ENCODE assay signal across 1 cellular context in the genomic region with DNA sequence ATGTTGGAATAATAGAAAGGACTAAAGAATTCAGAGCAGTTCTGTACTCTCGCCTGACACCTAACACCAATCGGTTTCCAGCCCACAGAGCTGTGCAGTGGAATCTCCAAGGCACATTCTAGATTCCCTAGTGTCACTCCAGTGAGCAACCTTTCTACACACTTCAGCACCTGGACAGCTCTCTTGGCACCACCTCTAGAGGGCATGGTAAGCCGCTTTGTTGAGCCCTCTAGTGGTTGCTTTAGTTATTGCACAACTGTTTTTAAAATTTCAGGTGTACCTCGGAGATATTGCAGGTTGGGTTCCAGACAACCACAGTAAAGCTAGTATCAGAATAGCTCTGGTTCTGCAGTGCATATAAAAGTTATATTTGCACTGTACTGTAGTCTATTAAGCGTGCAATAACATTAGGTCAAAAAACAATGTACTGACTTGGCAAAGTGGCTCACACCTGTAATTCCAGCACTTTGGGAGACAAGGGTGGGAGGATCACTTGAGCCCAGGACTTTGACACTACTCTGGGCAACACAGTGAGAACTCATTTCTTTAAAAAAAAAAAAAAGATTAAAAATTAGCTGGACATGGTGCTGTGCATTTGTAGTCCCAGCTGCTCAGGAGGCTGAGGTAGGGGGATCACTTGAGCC.
A peak's percentile ranks its signal among the peaks of the same experiment; 100 is the strongest.
TF ChIP-seq lines count a peak whose summit lies in the region.

No MANE protein-coding gene starts in this region.

TF ChIP-seq in HepG2, 621 proteins besides CTCF, POLR2A, EP300 and RAD21 (continued from another document and continues in another):
- TF ChIP-seq, protein P1, sequence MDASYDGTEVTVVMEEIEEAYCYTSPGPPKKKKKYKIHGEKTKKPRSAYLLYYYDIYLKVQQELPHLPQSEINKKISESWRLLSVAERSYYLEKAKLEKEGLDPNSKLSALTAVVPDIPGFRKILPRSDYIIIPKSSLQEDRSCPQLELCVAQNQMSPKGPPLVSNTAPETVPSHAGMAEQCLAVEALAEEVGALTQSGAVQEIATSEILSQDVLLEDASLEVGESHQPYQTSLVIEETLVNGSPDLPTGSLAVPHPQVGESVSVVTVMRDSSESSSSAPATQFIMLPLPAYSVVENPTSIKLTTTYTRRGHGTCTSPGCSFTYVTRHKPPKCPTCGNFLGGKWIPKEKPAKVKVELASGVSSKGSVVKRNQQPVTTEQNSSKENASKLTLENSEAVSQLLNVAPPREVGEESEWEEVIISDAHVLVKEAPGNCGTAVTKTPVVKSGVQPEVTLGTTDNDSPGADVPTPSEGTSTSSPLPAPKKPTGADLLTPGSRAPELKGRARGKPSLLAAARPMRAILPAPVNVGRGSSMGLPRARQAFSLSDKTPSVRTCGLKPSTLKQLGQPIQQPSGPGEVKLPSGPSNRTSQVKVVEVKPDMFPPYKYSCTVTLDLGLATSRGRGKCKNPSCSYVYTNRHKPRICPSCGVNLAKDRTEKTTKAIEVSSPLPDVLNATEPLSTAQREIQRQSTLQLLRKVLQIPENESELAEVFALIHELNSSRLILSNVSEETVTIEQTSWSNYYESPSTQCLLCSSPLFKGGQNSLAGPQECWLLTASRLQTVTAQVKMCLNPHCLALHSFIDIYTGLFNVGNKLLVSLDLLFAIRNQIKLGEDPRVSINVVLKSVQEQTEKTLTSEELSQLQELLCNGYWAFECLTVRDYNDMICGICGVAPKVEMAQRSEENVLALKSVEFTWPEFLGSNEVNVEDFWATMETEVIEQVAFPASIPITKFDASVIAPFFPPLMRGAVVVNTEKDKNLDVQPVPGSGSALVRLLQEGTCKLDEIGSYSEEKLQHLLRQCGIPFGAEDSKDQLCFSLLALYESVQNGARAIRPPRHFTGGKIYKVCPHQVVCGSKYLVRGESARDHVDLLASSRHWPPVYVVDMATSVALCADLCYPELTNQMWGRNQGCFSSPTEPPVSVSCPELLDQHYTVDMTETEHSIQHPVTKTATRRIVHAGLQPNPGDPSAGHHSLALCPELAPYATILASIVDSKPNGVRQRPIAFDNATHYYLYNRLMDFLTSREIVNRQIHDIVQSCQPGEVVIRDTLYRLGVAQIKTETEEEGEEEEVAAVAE (CRISPR knock-in tag; IDR thresholded peaks at IDR 0.05; ENCODE audit: borderline replicate concordance): peak; percentile 96
- TF ChIP-seq, protein P2, sequence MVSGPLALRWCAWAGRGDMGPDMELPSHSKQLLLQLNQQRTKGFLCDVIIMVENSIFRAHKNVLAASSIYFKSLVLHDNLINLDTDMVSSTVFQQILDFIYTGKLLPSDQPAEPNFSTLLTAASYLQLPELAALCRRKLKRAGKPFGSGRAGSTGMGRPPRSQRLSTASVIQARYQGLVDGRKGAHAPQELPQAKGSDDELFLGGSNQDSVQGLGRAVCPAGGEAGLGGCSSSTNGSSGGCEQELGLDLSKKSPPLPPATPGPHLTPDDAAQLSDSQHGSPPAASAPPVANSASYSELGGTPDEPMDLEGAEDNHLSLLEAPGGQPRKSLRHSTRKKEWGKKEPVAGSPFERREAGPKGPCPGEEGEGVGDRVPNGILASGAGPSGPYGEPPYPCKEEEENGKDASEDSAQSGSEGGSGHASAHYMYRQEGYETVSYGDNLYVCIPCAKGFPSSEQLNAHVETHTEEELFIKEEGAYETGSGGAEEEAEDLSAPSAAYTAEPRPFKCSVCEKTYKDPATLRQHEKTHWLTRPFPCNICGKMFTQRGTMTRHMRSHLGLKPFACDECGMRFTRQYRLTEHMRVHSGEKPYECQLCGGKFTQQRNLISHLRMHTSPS (CRISPR knock-in tag; IDR thresholded peaks at IDR 0.05; ENCODE audit: low read depth): peak; percentile 40; the same call in 1 of the 2 replicates
- TF ChIP-seq, protein P3, sequence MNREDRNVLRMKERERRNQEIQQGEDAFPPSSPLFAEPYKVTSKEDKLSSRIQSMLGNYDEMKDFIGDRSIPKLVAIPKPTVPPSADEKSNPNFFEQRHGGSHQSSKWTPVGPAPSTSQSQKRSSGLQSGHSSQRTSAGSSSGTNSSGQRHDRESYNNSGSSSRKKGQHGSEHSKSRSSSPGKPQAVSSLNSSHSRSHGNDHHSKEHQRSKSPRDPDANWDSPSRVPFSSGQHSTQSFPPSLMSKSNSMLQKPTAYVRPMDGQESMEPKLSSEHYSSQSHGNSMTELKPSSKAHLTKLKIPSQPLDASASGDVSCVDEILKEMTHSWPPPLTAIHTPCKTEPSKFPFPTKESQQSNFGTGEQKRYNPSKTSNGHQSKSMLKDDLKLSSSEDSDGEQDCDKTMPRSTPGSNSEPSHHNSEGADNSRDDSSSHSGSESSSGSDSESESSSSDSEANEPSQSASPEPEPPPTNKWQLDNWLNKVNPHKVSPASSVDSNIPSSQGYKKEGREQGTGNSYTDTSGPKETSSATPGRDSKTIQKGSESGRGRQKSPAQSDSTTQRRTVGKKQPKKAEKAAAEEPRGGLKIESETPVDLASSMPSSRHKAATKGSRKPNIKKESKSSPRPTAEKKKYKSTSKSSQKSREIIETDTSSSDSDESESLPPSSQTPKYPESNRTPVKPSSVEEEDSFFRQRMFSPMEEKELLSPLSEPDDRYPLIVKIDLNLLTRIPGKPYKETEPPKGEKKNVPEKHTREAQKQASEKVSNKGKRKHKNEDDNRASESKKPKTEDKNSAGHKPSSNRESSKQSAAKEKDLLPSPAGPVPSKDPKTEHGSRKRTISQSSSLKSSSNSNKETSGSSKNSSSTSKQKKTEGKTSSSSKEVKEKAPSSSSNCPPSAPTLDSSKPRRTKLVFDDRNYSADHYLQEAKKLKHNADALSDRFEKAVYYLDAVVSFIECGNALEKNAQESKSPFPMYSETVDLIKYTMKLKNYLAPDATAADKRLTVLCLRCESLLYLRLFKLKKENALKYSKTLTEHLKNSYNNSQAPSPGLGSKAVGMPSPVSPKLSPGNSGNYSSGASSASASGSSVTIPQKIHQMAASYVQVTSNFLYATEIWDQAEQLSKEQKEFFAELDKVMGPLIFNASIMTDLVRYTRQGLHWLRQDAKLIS (CRISPR knock-in tag; IDR thresholded peaks at IDR 0.05): peak; percentile 71; the same call in 1 of the 2 replicates
- TF ChIP-seq LCORL (IDR thresholded peaks at IDR 0.05) (no peak), LCORL (CRISPR knock-in tag; IDR thresholded peaks at IDR 0.05) (no peak), FLYWCH1 (CRISPR knock-in tag; IDR thresholded peaks at IDR 0.05) (no peak), RCOR2 (CRISPR knock-in tag; IDR thresholded peaks at IDR 0.05) (0 out of 2 replicates have a peak, but pooled peaks have one; percentile 62), PCBP1 (IDR thresholded peaks at IDR 0.05; ENCODE audit: borderline replicate concordance, low read depth, low read length) (no peak), DNMT1 (CRISPR knock-in tag; IDR thresholded peaks at IDR 0.05) (no peak), NR2F6 (IDR thresholded peaks at IDR 0.05) (peak; percentile 35; the same call in 1 of the 2 replicates), NR2F6 (CRISPR knock-in tag; IDR thresholded peaks at IDR 0.05) (peak; percentile 67), PTBP1 (IDR thresholded peaks at IDR 0.05; ENCODE audit: low read depth, low read length, poor library complexity, severe bottlenecking) (no peak), RAD51 (IDR thresholded peaks at IDR 0.05; ENCODE audit: borderline replicate concordance) (no peak), ZNF124 (CRISPR knock-in tag; IDR thresholded peaks at IDR 0.05) (peak; percentile 98), ASH2L (IDR thresholded peaks at IDR 0.05; ENCODE audit: insufficient read length, low read depth, low read length) (no peak), ZNF205 (CRISPR knock-in tag; IDR thresholded peaks at IDR 0.05) (peak; percentile 89), DPF2 (CRISPR knock-in tag; IDR thresholded peaks at IDR 0.05; ENCODE audit: borderline replicate concordance, low read depth) (no peak), PAWR (CRISPR knock-in tag; IDR thresholded peaks at IDR 0.05; ENCODE audit: borderline replicate concordance) (no peak), NFE2L2 (IDR thresholded peaks at IDR 0.05; ENCODE audit: low read length) (no peak), ZKSCAN5 (CRISPR knock-in tag; IDR thresholded peaks at IDR 0.05) (no peak), ZNF180 (CRISPR knock-in tag; IDR thresholded peaks at IDR 0.05; ENCODE audit: borderline replicate concordance, low read depth) (no peak), PAX8 (CRISPR knock-in tag; IDR thresholded peaks at IDR 0.05; ENCODE audit: borderline replicate concordance) (peak; percentile 70; the same call in 1 of the 2 replicates), ZNF792 (CRISPR knock-in tag; IDR thresholded peaks at IDR 0.05) (peak; percentile 98), ZNF10 (CRISPR knock-in tag; IDR thresholded peaks at IDR 0.05; ENCODE audit: borderline replicate concordance, low read depth) (no peak), JDP2 (CRISPR knock-in tag; IDR thresholded peaks at IDR 0.05; ENCODE audit: borderline replicate concordance) (peak; percentile 46; the same call in 1 of the 2 replicates), MAF1 (CRISPR knock-in tag; IDR thresholded peaks at IDR 0.05; ENCODE audit: borderline replicate concordance) (peak; percentile 60; the same call in 1 of the 2 replicates), ZNF782 (CRISPR knock-in tag; IDR thresholded peaks at IDR 0.05; ENCODE audit: borderline replicate concordance) (peak; percentile 84; the same call in 1 of the 2 replicates), DNMT3B (CRISPR knock-in tag; conservative IDR thresholded peaks at IDR 0.05) (peak; percentile 99), ZSCAN31 (CRISPR knock-in tag; IDR thresholded peaks at IDR 0.05; ENCODE audit: low read depth) (no peak), ZNF3 (CRISPR knock-in tag; IDR thresholded peaks at IDR 0.05) (peak; percentile 85; the same call in 1 of the 2 replicates)
- TF ChIP-seq, protein P4, sequence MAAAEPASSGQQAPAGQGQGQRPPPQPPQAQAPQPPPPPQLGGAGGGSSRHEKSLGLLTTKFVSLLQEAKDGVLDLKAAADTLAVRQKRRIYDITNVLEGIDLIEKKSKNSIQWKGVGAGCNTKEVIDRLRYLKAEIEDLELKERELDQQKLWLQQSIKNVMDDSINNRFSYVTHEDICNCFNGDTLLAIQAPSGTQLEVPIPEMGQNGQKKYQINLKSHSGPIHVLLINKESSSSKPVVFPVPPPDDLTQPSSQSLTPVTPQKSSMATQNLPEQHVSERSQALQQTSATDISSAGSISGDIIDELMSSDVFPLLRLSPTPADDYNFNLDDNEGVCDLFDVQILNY (CRISPR knock-in tag; conservative IDR thresholded peaks at IDR 0.05): 0 out of 2 replicates have a peak, but pooled peaks have one; percentile 71
- TF ChIP-seq, protein P5, sequence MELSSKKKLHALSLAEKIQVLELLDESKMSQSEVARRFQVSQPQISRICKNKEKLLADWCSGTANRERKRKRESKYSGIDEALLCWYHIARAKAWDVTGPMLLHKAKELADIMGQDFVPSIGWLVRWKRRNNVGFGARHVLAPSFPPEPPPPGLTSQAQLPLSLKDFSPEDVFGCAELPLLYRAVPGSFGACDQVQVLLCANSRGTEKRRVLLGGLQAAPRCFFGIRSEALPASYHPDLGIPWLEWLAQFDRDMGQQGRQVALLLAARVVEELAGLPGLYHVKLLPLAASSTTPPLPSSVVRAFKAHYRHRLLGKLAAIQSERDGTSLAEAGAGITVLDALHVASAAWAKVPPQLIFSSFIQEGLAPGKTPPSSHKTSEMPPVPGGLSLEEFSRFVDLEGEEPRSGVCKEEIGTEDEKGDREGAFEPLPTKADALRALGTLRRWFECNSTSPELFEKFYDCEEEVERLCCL (CRISPR knock-in tag; IDR thresholded peaks at IDR 0.05; ENCODE audit: borderline replicate concordance): peak; percentile 89; the same call in 1 of the 2 replicates
- TF ChIP-seq, protein P6, sequence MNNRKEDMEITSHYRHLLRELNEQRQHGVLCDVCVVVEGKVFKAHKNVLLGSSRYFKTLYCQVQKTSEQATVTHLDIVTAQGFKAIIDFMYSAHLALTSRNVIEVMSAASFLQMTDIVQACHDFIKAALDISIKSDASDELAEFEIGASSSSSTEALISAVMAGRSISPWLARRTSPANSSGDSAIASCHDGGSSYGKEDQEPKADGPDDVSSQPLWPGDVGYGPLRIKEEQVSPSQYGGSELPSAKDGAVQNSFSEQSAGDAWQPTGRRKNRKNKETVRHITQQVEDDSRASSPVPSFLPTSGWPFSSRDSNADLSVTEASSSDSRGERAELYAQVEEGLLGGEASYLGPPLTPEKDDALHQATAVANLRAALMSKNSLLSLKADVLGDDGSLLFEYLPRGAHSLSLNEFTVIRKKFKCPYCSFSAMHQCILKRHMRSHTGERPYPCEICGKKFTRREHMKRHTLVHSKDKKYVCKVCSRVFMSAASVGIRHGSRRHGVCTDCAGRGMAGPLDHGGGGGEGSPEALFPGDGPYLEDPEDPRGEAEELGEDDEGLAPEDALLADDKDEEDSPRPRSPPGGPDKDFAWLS (CRISPR knock-in tag; IDR thresholded peaks at IDR 0.05; ENCODE audit: borderline replicate concordance): no peak
- TF ChIP-seq, protein P7, sequence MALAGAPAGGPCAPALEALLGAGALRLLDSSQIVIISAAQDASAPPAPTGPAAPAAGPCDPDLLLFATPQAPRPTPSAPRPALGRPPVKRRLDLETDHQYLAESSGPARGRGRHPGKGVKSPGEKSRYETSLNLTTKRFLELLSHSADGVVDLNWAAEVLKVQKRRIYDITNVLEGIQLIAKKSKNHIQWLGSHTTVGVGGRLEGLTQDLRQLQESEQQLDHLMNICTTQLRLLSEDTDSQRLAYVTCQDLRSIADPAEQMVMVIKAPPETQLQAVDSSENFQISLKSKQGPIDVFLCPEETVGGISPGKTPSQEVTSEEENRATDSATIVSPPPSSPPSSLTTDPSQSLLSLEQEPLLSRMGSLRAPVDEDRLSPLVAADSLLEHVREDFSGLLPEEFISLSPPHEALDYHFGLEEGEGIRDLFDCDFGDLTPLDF (CRISPR knock-in tag; IDR thresholded peaks at IDR 0.05): peak; percentile 59; the same call in 1 of the 2 replicates
- TF ChIP-seq, protein P8, sequence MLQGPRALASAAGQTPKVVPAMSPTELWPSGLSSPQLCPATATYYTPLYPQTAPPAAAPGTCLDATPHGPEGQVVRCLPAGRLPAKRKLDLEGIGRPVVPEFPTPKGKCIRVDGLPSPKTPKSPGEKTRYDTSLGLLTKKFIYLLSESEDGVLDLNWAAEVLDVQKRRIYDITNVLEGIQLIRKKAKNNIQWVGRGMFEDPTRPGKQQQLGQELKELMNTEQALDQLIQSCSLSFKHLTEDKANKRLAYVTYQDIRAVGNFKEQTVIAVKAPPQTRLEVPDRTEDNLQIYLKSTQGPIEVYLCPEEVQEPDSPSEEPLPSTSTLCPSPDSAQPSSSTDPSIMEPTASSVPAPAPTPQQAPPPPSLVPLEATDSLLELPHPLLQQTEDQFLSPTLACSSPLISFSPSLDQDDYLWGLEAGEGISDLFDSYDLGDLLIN (CRISPR knock-in tag; IDR thresholded peaks at IDR 0.05; ENCODE audit: borderline replicate concordance): no peak; the same call in 1 of the 2 replicates
